8 cellular contexts compared by ENCODE assay signal in the genomic region with DNA sequence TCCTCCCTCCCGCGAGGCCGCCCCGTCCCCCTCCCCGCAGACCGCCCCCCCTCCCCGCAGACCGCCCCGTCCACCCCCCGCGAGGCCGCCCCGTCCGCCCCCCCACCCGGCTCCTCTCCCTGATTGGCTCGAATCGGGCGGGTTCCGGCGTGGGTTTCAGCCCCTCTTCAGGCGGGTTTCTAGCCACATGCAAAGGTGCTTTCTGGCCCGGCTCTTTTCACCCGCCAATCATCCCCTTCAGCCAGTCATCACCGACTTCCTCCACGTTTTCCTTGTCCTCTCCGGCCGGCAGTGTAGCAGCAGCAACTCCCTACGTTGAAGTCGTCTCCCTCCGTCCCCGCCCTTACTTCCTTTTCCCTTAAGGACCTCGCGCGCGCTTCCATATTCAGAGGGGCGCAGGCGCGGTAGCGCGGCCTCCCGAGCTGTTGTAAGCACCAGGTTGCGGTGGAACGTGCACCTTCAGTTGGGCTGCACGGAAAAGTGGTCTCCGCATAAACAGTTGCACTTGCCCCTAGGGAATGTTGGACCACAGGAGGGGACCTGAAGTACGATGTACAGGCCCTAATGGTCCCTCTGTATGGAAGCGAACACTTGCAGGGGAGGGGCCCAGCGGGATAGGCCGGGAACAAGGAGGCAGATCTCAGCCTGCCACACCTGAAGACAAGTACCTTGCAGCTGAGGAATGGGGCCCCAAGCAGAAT. TPM values are rescaled to one million over a fixed set of nuclear protein-coding genes. Genes with fewer than 3 reads are reported as not detected.
DNase-seq lines count a peak whose midpoint lies in the region; ATAC-seq and TF ChIP-seq lines count a peak whose summit lies in the region.

No MANE protein-coding gene starts in this region.

- H3K27ac ChIP-seq in osteoblast (ENCODE audit: low read depth, low read length) (peak overlapping the region; percentile 47), thoracic aorta (peak overlapping the region; percentile 73 to 76)

- H3K27me3 Mint-ChIP-seq in activated naive CD8-positive, alpha-beta T cell = no peaks in the 10 kb centered on the region
- peaks cover 6% of the 10 kb centered on the region for H3K27me3 Mint-ChIP-seq in glutamatergic neuron (ENCODE audit: unreplicated experiment)

- no peak for TF ChIP-seq CTCF in GM10266 (IDR thresholded peaks at IDR 0.05; ENCODE audit: control insufficient read depth, insufficient read depth, low read depth, missing control alignments)
- TF ChIP-seq CTCF in glutamatergic neuron (IDR thresholded peaks at IDR 0.05; ENCODE audit: partially characterized antibody, unreplicated experiment) = no peak
- TF ChIP-seq CTCF in osteoblast (IDR thresholded peaks at IDR 0.05; ENCODE audit: extremely low read depth, low read depth, low read length) = no peak
- TF ChIP-seq CTCF in thoracic aorta (IDR thresholded peaks at IDR 0.05) = no peak

- H3K36me3 Mint-ChIP-seq in activated naive CD8-positive, alpha-beta T cell = peaks cover 4% of the 10 kb centered on the region
- H3K36me3 Mint-ChIP-seq in glutamatergic neuron (ENCODE audit: unreplicated experiment) = peaks cover 10% of the 10 kb centered on the region

- no peaks in the 10 kb centered on the region for H3K36me3 ChIP-seq in osteoblast (ENCODE audit: insufficient read depth, low read length)
- H3K36me3 ChIP-seq in thoracic aorta = no peaks in the 10 kb centered on the region

- DNase-seq in GM10266 (ENCODE audit: extremely low spot score) (peak; percentile 97), NCI-H1092 treated with DMSO at 0.1 percent for 48 hours (lab: John Stamatoyannopoulos, UW) (peak; percentile 100), glutamatergic neuron (peak; percentile 88), osteoblast (ENCODE audit: insufficient read length, low spot score, missing footprints) (peak; percentile 98), thoracic aorta (ENCODE audit: low spot score) (peak; percentile 78)

- H3K27ac Mint-ChIP-seq in activated naive CD8-positive, alpha-beta T cell = peak overlapping the region; percentile 90
- H3K27ac Mint-ChIP-seq in glutamatergic neuron (ENCODE audit: unreplicated experiment) = peak overlapping the region; percentile 94

- peaks cover 18% of the 10 kb centered on the region for H3K4me1 Mint-ChIP-seq in activated naive CD8-positive, alpha-beta T cell (ENCODE audit: low read depth)
- H3K4me1 Mint-ChIP-seq in glutamatergic neuron (ENCODE audit: low read depth, unreplicated experiment) = peaks cover 2% of the 10 kb centered on the region

- peak overlapping the region; percentile 88 for H3K4me2 ChIP-seq in osteoblast (ENCODE audit: insufficient read depth, low read length)

- no peaks in the 10 kb centered on the region for H3K79me2 ChIP-seq in osteoblast (ENCODE audit: insufficient read depth, low read length)

- H3K4me3 ChIP-seq in osteoblast (ENCODE audit: insufficient read depth, low read length) (peak overlapping the region; percentile 85), thoracic aorta (peak overlapping the region; percentile 93)

- H3K27me3 ChIP-seq in osteoblast (ENCODE audit: insufficient read depth, low read length) (no peaks in the 10 kb centered on the region), thoracic aorta (replicated peaks; ENCODE audit: insufficient read depth) (no peaks in the 10 kb centered on the region)

- ATAC-seq in HG02623 (IDR thresholded peaks at IDR 0.05; ENCODE audit: unreplicated experiment) (peak; percentile 90), SK-N-SH treated with all-trans-retinoic acid at 6 μM for 48 hours (peak; percentile 92), thoracic aorta (ENCODE audit: insufficient number of reproducible peaks, low FRiP score, low read depth) (peak; percentile 95)

- peak overlapping the region; percentile 98 for H2AFZ ChIP-seq in osteoblast (ENCODE audit: low read length)

- peaks cover 8% of the 10 kb centered on the region for H3K9me3 Mint-ChIP-seq in activated naive CD8-positive, alpha-beta T cell (ENCODE audit: low read depth)
- H3K9me3 Mint-ChIP-seq in glutamatergic neuron (ENCODE audit: unreplicated experiment) = peaks cover 12% of the 10 kb centered on the region

- H4K20me1 ChIP-seq in osteoblast (ENCODE audit: insufficient read depth, low read length) = no peaks in the 10 kb centered on the region

- H3K9me3 ChIP-seq in osteoblast (ENCODE audit: low read depth, low read length) (peaks cover 2% of the 10 kb centered on the region), thoracic aorta (peaks cover 4% of the 10 kb centered on the region)

- peak overlapping the region; percentile 94 for H3K4me3 Mint-ChIP-seq in activated naive CD8-positive, alpha-beta T cell
- peak overlapping the region; percentile 92 for H3K4me3 Mint-ChIP-seq in glutamatergic neuron (ENCODE audit: unreplicated experiment)

- peaks cover 9% of the 10 kb centered on the region for H3K4me1 ChIP-seq in osteoblast (ENCODE audit: insufficient read depth, low read length)
- H3K4me1 ChIP-seq in thoracic aorta (ENCODE audit: control insufficient read depth in 1 of 2, low read depth in 2 of 2) = peaks cover 6 to 8% of the 10 kb centered on the region in 2 donors

TF ChIP-seq in SK-N-SH treated with all-trans-retinoic acid at 6 μM for 48 hours, 23 proteins besides CTCF, POLR2A, EP300 and RAD21:
- TF ChIP-seq, protein P1, sequence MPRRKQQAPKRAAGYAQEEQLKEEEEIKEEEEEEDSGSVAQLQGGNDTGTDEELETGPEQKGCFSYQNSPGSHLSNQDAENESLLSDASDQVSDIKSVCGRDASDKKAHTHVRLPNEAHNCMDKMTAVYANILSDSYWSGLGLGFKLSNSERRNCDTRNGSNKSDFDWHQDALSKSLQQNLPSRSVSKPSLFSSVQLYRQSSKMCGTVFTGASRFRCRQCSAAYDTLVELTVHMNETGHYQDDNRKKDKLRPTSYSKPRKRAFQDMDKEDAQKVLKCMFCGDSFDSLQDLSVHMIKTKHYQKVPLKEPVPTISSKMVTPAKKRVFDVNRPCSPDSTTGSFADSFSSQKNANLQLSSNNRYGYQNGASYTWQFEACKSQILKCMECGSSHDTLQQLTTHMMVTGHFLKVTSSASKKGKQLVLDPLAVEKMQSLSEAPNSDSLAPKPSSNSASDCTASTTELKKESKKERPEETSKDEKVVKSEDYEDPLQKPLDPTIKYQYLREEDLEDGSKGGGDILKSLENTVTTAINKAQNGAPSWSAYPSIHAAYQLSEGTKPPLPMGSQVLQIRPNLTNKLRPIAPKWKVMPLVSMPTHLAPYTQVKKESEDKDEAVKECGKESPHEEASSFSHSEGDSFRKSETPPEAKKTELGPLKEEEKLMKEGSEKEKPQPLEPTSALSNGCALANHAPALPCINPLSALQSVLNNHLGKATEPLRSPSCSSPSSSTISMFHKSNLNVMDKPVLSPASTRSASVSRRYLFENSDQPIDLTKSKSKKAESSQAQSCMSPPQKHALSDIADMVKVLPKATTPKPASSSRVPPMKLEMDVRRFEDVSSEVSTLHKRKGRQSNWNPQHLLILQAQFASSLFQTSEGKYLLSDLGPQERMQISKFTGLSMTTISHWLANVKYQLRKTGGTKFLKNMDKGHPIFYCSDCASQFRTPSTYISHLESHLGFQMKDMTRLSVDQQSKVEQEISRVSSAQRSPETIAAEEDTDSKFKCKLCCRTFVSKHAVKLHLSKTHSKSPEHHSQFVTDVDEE (CRISPR knock-in tag; IDR thresholded peaks at IDR 0.05) = no peak
- TF ChIP-seq CSRNP3 (CRISPR knock-in tag; IDR thresholded peaks at IDR 0.05) (no peak), OSR1 (CRISPR knock-in tag; IDR thresholded peaks at IDR 0.05) (no peak), ESRRG (CRISPR knock-in tag; IDR thresholded peaks at IDR 0.05) (no peak), ARNTL (CRISPR knock-in tag; IDR thresholded peaks at IDR 0.05; ENCODE audit: borderline replicate concordance, low read depth) (no peak), CSDC2 (CRISPR knock-in tag; IDR thresholded peaks at IDR 0.05) (no peak), ZNF70 (CRISPR knock-in tag; IDR thresholded peaks at IDR 0.05) (no peak)

RNA-seq across cellular contexts. Expression of gene ESR2, which starts 44.6 kb away (rescaled TPM):
- total RNA-seq in glutamatergic neuron (ENCODE audit: unreplicated experiment) (0.66 TPM), osteoblast (not detected in 2 replicates), thoracic aorta (under 1 TPM; 0.27 to 0.71 TPM)

RNA-seq across cellular contexts. Expression of gene MTHFD1, which starts 49.4 kb away (rescaled TPM):
- 33.0 TPM for total RNA-seq in glutamatergic neuron (ENCODE audit: unreplicated experiment)
- 28.2 and 33.6 TPM in 2 replicates for total RNA-seq in osteoblast
- 10 to 100 TPM; 26.5 to 33.7 TPM for total RNA-seq in thoracic aorta

Comparison
In these comparisons a context has a peak if more than half of its experiments do, and no peak if none do; other contexts are left out.
1. Peak in every context shown above with its lines: DNase-seq, ATAC-seq, H3K4me3 ChIP-seq and H3K27ac ChIP-seq.